Comparison of ENCODE assay signal across 1 cellular context in genomic region chr9:87569008-87569908, GRCh38.
TF ChIP-seq lines count a peak whose summit lies in the region.

No MANE protein-coding gene starts in this region.

TF ChIP-seq in HepG2, 621 proteins besides CTCF, POLR2A, EP300 and RAD21 (continued from another document and continues in another):
- TF ChIP-seq PBX3 (CRISPR knock-in tag; IDR thresholded peaks at IDR 0.05; ENCODE audit: borderline replicate concordance), result no peak
- no peak for TF ChIP-seq MXD3 (CRISPR knock-in tag; IDR thresholded peaks at IDR 0.05)
- TF ChIP-seq ZNF24 (IDR thresholded peaks at IDR 0.05), result 0 out of 2 replicates have a peak, but pooled peaks have one; percentile 10
- TF ChIP-seq SETDB1 (CRISPR knock-in tag; IDR thresholded peaks at IDR 0.05; ENCODE audit: borderline replicate concordance), result no peak
- no peak for TF ChIP-seq ZNF615 (CRISPR knock-in tag; IDR thresholded peaks at IDR 0.05; ENCODE audit: borderline replicate concordance)
- no peak for TF ChIP-seq ZZZ3 (CRISPR knock-in tag; IDR thresholded peaks at IDR 0.05; ENCODE audit: borderline replicate concordance)
- TF ChIP-seq ZC3H13 (CRISPR knock-in tag; IDR thresholded peaks at IDR 0.05), result no peak
- TF ChIP-seq HNF1B (CRISPR knock-in tag; IDR thresholded peaks at IDR 0.05), result peak; percentile 76
- no peak for TF ChIP-seq BATF2 (CRISPR knock-in tag; IDR thresholded peaks at IDR 0.05)
- no peak for TF ChIP-seq SMYD3 (CRISPR knock-in tag; IDR thresholded peaks at IDR 0.05)
- TF ChIP-seq ZNF460 (CRISPR knock-in tag; IDR thresholded peaks at IDR 0.05; ENCODE audit: borderline replicate concordance), result no peak
- no peak for TF ChIP-seq ZNF512 (CRISPR knock-in tag; IDR thresholded peaks at IDR 0.05)
- no peak for TF ChIP-seq ZNF616 (CRISPR knock-in tag; IDR thresholded peaks at IDR 0.05; ENCODE audit: low read depth)
- no peak for TF ChIP-seq ZNF670 (CRISPR knock-in tag; IDR thresholded peaks at IDR 0.05; ENCODE audit: borderline replicate concordance)
- TF ChIP-seq ZBTB49 (CRISPR knock-in tag; IDR thresholded peaks at IDR 0.05; ENCODE audit: borderline replicate concordance), result no peak
- TF ChIP-seq ZGPAT (CRISPR knock-in tag; IDR thresholded peaks at IDR 0.05), result peak; percentile 75
- TF ChIP-seq ZNF276 (CRISPR knock-in tag; IDR thresholded peaks at IDR 0.05; ENCODE audit: low read depth), result no peak
- TF ChIP-seq ZBTB46 (CRISPR knock-in tag; IDR thresholded peaks at IDR 0.05; ENCODE audit: borderline replicate concordance), result no peak
- TF ChIP-seq LCORL (IDR thresholded peaks at IDR 0.05), result no peak
- TF ChIP-seq LCORL (CRISPR knock-in tag; IDR thresholded peaks at IDR 0.05), result peak; percentile 84
- no peak for TF ChIP-seq ZUFSP (CRISPR knock-in tag; IDR thresholded peaks at IDR 0.05; ENCODE audit: borderline replicate concordance)
- TF ChIP-seq ZNF333 (CRISPR knock-in tag; IDR thresholded peaks at IDR 0.05; ENCODE audit: borderline replicate concordance), result no peak
- TF ChIP-seq ZNF550 (CRISPR knock-in tag; IDR thresholded peaks at IDR 0.05; ENCODE audit: borderline replicate concordance), result no peak
- no peak for TF ChIP-seq TAF1 (CRISPR knock-in tag; IDR thresholded peaks at IDR 0.05)
- no peak for TF ChIP-seq SSRP1 (CRISPR knock-in tag; IDR thresholded peaks at IDR 0.05)
- TF ChIP-seq ZNF362 (CRISPR knock-in tag; IDR thresholded peaks at IDR 0.05; ENCODE audit: borderline replicate concordance), result peak; percentile 25; the same call in 1 of the 2 replicates
- TF ChIP-seq TBL1XR1 (IDR thresholded peaks at IDR 0.05; ENCODE audit: borderline replicate concordance, low read length, partially characterized antibody), result peak; percentile 44
- peak; percentile 54; the same call in 1 of the 2 replicates for TF ChIP-seq E2F1 (CRISPR knock-in tag; IDR thresholded peaks at IDR 0.05)
- TF ChIP-seq ONECUT2 (CRISPR knock-in tag; IDR thresholded peaks at IDR 0.05), result peak; percentile 42; the same call in 1 of the 2 replicates
- peak; percentile 65 for TF ChIP-seq FOXA3 (CRISPR knock-in tag; IDR thresholded peaks at IDR 0.05)
- 0 out of 2 replicates have a peak, but pooled peaks have one; percentile 30 for TF ChIP-seq ZNF275 (CRISPR knock-in tag; IDR thresholded peaks at IDR 0.05; ENCODE audit: borderline replicate concordance)
- peak; percentile 93 for TF ChIP-seq PHF21A (CRISPR knock-in tag; IDR thresholded peaks at IDR 0.05)
- peak; percentile 61 for TF ChIP-seq HOXA5 (CRISPR knock-in tag; IDR thresholded peaks at IDR 0.05)
- TF ChIP-seq CBX2 (IDR thresholded peaks at IDR 0.05; ENCODE audit: low read depth, low read length), result no peak
- TF ChIP-seq CBX2 (CRISPR knock-in tag; IDR thresholded peaks at IDR 0.05; ENCODE audit: low read depth), result no peak
